21 cellular contexts compared by ENCODE assay signal in genomic region chr2:108981846-108982245, GRCh38. TPM values are rescaled to one million over a fixed set of nuclear protein-coding genes. Genes with fewer than 3 reads are reported as not detected.
"Had no signal": no experiment of that assay in that cellular context is flagged by ENCODE, and none has a peak within 500 bp of the region (broad histone marks: within the 10 kb centered on the region; RNA-seq: fewer than 3 reads in every experiment).

No MANE protein-coding gene starts in this region.

- DNase-seq: activated CD4-positive, alpha-beta T cell treated with anti-CD3 and anti-CD28 coated beads, Interleukin-2, amount 50 U/mL, for 48 hours; activated effector memory CD4-positive, alpha-beta T cell treated with Interleukin-2 at 50 U/mL for 16 hours; activated naive CD8-positive, alpha-beta T cell treated with anti-CD3 and anti-CD28 coated beads for 36 hours; activated T-cell treated with anti-CD3 and anti-CD28 coated beads, Interleukin-2, amount 50 U/mL, for 72 hours; central memory CD4-positive, alpha-beta T cell; effector memory CD4-positive, alpha-beta T cell; foreskin keratinocyte; left lung; nucleus accumbens; sigmoid colon; stimulated activated CD4-positive, alpha-beta T cell treated with anti-CD3 and anti-CD28 coated beads, Interleukin-15, amount 100 ng/mL, for 24 hours; stomach had no signal

- H3K36me3 ChIP-seq: left lung, sigmoid colon, stomach, suprapubic skin, tibial nerve had no signal

- H3K9me3 ChIP-seq: left lung, sigmoid colon, stomach, suprapubic skin, tibial nerve had no signal

- H3K27me3 Mint-ChIP-seq: activated naive CD8-positive, alpha-beta T cell treated with anti-CD3 and anti-CD28 coated beads for 36 hours had no signal

- H3K27ac ChIP-seq: foreskin keratinocyte, left lung, sigmoid colon, suprapubic skin, tibial nerve had no signal

- ATAC-seq: foreskin keratinocyte; left lung; stimulated activated memory B cell treated with anti-CD40 and anti-IgM and Interleukin-4, amounts not matched to agents 10 μg/mL and 1 μg/mL and 100 μg/mL, for 72 hours had no signal

- H3K4me3 Mint-ChIP-seq: activated naive CD8-positive, alpha-beta T cell treated with anti-CD3 and anti-CD28 coated beads for 36 hours; stimulated activated memory B cell treated with anti-CD40 and anti-IgM and Interleukin-4, amounts not matched to agents 10 μg/mL and 1 μg/mL and 100 μg/mL, for 72 hours; T-helper 2 cell treated with Interferon-gamma antibody and Interleukin-4, amounts not matched to agents 5 μg/mL and 100 μg/mL, for 36 hours had no signal

- H3K4me1 ChIP-seq: foreskin keratinocyte, left lung, suprapubic skin had no signal

- H3K4me3 ChIP-seq: left lung, lung, sigmoid colon, smooth muscle cell, stomach, suprapubic skin, tibial nerve had no signal

- H3K27ac Mint-ChIP-seq: activated naive CD8-positive, alpha-beta T cell treated with anti-CD3 and anti-CD28 coated beads for 36 hours; activated T-cell treated with anti-CD3 and anti-CD28 coated beads, Interleukin-2, amount 50 U/mL, for 72 hours; stimulated activated memory B cell treated with anti-CD40 and anti-IgM and Interleukin-4, amounts not matched to agents 10 μg/mL and 1 μg/mL and 100 μg/mL, for 72 hours; T-helper 2 cell treated with Interferon-gamma antibody and Interleukin-4, amounts not matched to agents 5 μg/mL and 100 μg/mL, for 36 hours had no signal

- H3K4me1 Mint-ChIP-seq: stimulated activated memory B cell treated with anti-CD40 and anti-IgM and Interleukin-4, amounts not matched to agents 10 μg/mL and 1 μg/mL and 100 μg/mL, for 72 hours had no signal

- H3K9me3 Mint-ChIP-seq: activated naive CD8-positive, alpha-beta T cell treated with anti-CD3 and anti-CD28 coated beads for 36 hours; activated T-cell treated with anti-CD3 and anti-CD28 coated beads, Interleukin-2, amount 50 U/mL, for 72 hours; stimulated activated memory B cell treated with anti-CD40 and anti-IgM and Interleukin-4, amounts not matched to agents 10 μg/mL and 1 μg/mL and 100 μg/mL, for 72 hours; T-helper 2 cell treated with Interferon-gamma antibody and Interleukin-4, amounts not matched to agents 5 μg/mL and 100 μg/mL, for 36 hours had no signal

- H3K36me3 Mint-ChIP-seq: activated naive CD8-positive, alpha-beta T cell treated with anti-CD3 and anti-CD28 coated beads for 36 hours; stimulated activated memory B cell treated with anti-CD40 and anti-IgM and Interleukin-4, amounts not matched to agents 10 μg/mL and 1 μg/mL and 100 μg/mL, for 72 hours had no signal

- H3K27me3 ChIP-seq: left lung, sigmoid colon, tibial nerve had no signal

RNA-seq across cellular contexts. Expression of gene EDAR, which starts 7.2 kb away (rescaled TPM):
- total RNA-seq: astrocyte, foreskin keratinocyte, glomerular endothelial cell, posterior vena cava, sigmoid colon had no signal
